ENCODE assay signal across 15 cellular contexts in the genomic region with DNA sequence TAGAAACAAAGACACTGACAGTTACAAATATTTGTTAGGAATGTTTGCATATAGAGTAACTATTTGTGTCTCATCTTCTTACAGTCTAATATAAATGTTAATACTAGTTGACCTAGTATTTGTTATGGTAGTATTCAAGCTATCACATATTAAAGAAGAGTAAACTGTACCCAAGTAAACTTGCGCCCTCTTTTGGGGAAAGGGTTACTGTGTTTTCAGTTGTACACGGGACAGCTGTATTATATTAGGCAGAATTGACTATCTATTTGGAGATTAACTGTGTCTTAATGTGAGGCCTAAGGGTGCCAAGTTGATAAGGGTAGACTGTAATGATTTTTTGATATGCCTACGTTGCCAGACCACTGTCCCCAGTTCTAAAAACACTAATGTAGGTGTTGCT.
A peak's percentile ranks its signal among the peaks of the same experiment; 100 is the strongest.
DNase-seq lines count a peak whose midpoint lies in the region; ATAC-seq and TF ChIP-seq lines count a peak whose summit lies in the region.
"Had no signal": no experiment of that assay in that cellular context is flagged by ENCODE, and none has a peak within 500 bp of the region (broad histone marks: within the 10 kb centered on the region; RNA-seq: fewer than 3 reads in every experiment).

No MANE protein-coding gene starts in this region.

- no peaks in the 10 kb centered on the region for H3K79me2 ChIP-seq in OCI-LY3 (ENCODE audit: low read length)

- H3K36me3 Mint-ChIP-seq in MCF 10A (ENCODE audit: insufficient read depth, unreplicated experiment): no peaks in the 10 kb centered on the region

- no peaks in the 10 kb centered on the region for H3K4me1 Mint-ChIP-seq in MCF 10A (ENCODE audit: insufficient read depth, unreplicated experiment)
- H3K4me1 Mint-ChIP-seq: nephron progenitor cell had no signal

- no peak for ATAC-seq in HG02610 (IDR thresholded peaks at IDR 0.05; ENCODE audit: unreplicated experiment)

- H3K4me1 ChIP-seq in breast epithelium (no peaks in the 10 kb centered on the region), OCI-LY3 (ENCODE audit: low read length) (peaks cover 49% of the 10 kb centered on the region), vagina (peaks cover 13% of the 10 kb centered on the region)
- H3K4me1 ChIP-seq: uterus had no signal

- POLR2A ChIA-PET in MCF 10A (lab: Yijun Ruan, JAX): no interaction called here
- POLR2A ChIA-PET in HEK293T (lab: Yijun Ruan, JAX): no interaction called here

- no peaks in the 10 kb centered on the region for H4K20me1 ChIP-seq in OCI-LY3 (ENCODE audit: insufficient read depth, low read length)

- H3K4me3 ChIP-seq in breast epithelium (no peak overlapping the region), OCI-LY3 (ENCODE audit: low read length) (no peak overlapping the region), fibroblast of mammary gland (ENCODE audit: control insufficient read depth, low read depth, low read length) (no peak overlapping the region), vagina (no peak overlapping the region)
- H3K4me3 ChIP-seq: uterus had no signal

- H3K27ac ChIP-seq in breast epithelium: peak overlapping the region in 1 of 2 donors; percentile 9
- H3K27ac ChIP-seq in OCI-LY3 (ENCODE audit: low read length): no peak overlapping the region
- H3K27ac ChIP-seq in vagina: no peak overlapping the region
- H3K27ac ChIP-seq: uterus had no signal

- H3K9ac ChIP-seq in OCI-LY3 (ENCODE audit: low read length): no peak overlapping the region

- BruUV-seq in MCF 10A (replicated peaks; lab: Mats Ljungman, UMichigan): no TSS peak

- H3K27me3 ChIP-seq in breast epithelium (no peaks in the 10 kb centered on the region), OCI-LY3 (ENCODE audit: low read depth, low read length) (no peaks in the 10 kb centered on the region), vagina (no peaks in the 10 kb centered on the region)
- H3K27me3 ChIP-seq: uterus had no signal

- intact Hi-C loops in MCF 10A (cut with micrococcal nuclease): loop anchor here (1.0 to 5.0 kb wide), 3 partner anchors 47 to 192 kb away; no protein-coding TSS in a partner anchor
- intact Hi-C loops in breast epithelium (cut with DNase I; ENCODE audit: low total_unique reads): no loop called here
- intact Hi-C loops in vagina (cut with DNase I): no loop called here

- H2AFZ ChIP-seq in OCI-LY3 (ENCODE audit: low read depth, low read length): no peak overlapping the region

- H3K4me2 ChIP-seq in OCI-LY3 (ENCODE audit: low read length): 0 out of 2 replicates have a peak overlapping the region, but pooled peaks have one; percentile 50

- H3K27me3 Mint-ChIP-seq in MCF 10A (ENCODE audit: insufficient read depth, unreplicated experiment): no peaks in the 10 kb centered on the region
- H3K27me3 Mint-ChIP-seq: activated CD4-positive, alpha-beta T cell treated with anti-CD3 and anti-CD28 coated beads for 36 hours; effector memory CD8-positive, alpha-beta T cell had no signal

- H3K36me3 ChIP-seq in breast epithelium: no peaks in the 10 kb centered on the region
- no peaks in the 10 kb centered on the region for H3K36me3 ChIP-seq in OCI-LY3 (replicated peaks; ENCODE audit: low read depth, low read length)
- H3K36me3 ChIP-seq in vagina: no peaks in the 10 kb centered on the region
- H3K36me3 ChIP-seq: uterus had no signal

- no peaks in the 10 kb centered on the region for H3K9me3 Mint-ChIP-seq in MCF 10A (ENCODE audit: unreplicated experiment)
- H3K9me3 Mint-ChIP-seq: activated T-cell treated with anti-CD3 and anti-CD28 coated beads, Interleukin-2, amount 50 U/mL, for 72 hours; effector memory CD8-positive, alpha-beta T cell; nephron progenitor cell had no signal

- no peaks in the 10 kb centered on the region for H3K9me3 ChIP-seq in breast epithelium
- H3K9me3 ChIP-seq in OCI-LY3 (ENCODE audit: insufficient read depth, low read length): no peaks in the 10 kb centered on the region
- no peaks in the 10 kb centered on the region for H3K9me3 ChIP-seq in vagina
- H3K9me3 ChIP-seq: uterus had no signal

- H3K4me3 Mint-ChIP-seq in MCF 10A (ENCODE audit: unreplicated experiment): no peak overlapping the region
- H3K4me3 Mint-ChIP-seq: activated CD4-positive, alpha-beta T cell treated with anti-CD3 and anti-CD28 coated beads for 36 hours; activated T-cell treated with anti-CD3 and anti-CD28 coated beads, Interleukin-2, amount 50 U/mL, for 72 hours; effector memory CD8-positive, alpha-beta T cell; nephron progenitor cell had no signal

- TF ChIP-seq CTCF in MCF 10A (IDR thresholded peaks at IDR 0.05; ENCODE audit: unreplicated experiment): no peak
- TF ChIP-seq CTCF in breast epithelium (IDR thresholded peaks at IDR 0.05): no peak
- peak; percentile 56 for TF ChIP-seq CTCF in OCI-LY3 (IDR thresholded peaks at IDR 0.05; ENCODE audit: low read depth, low read length)
- peak; percentile 26 for TF ChIP-seq CTCF in fibroblast of mammary gland (conservative IDR thresholded peaks at IDR 0.05; ENCODE audit: control insufficient read depth, insufficient read depth, low read depth, low read length)
- TF ChIP-seq CTCF in vagina (IDR thresholded peaks at IDR 0.05): no peak

- DNase-seq in MCF 10A (ENCODE audit: unreplicated experiment) (peak; percentile 47), breast epithelium (ENCODE audit: low spot score in 2 of 2) (no peak), fibroblast of mammary gland (ENCODE audit: low read depth) (no peak), COR-L47 (lab: John Stamatoyannopoulos, UW) (no peak), HEK293T (ENCODE audit: extremely low spot score) (no peak), vagina (ENCODE audit: extremely low spot score in 2 of 2) (no peak)
- DNase-seq: left ventricle myocardium superior; stimulated activated CD4-positive, alpha-beta T cell treated with anti-CD3 and anti-CD28 coated beads, Interleukin-12 subunit alpha, Interleukin-12 subunit beta, amount 100 ng/mL, for 4 hours; uterus had no signal

- no peak for TF ChIP-seq POLR2A in breast epithelium (IDR thresholded peaks at IDR 0.05)
- no peak for TF ChIP-seq POLR2A in vagina (IDR thresholded peaks at IDR 0.05)

- CTCF ChIA-PET in MCF 10A (lab: Yijun Ruan, JAX) (interaction anchor here (0.7 to 9.1 kb wide), 20 partner anchors 9 to 246 kb away, joined by 3 to 91 read pairs (median 5); no protein-coding TSS in a partner anchor), HEK293T (lab: Yijun Ruan, JAX) (interaction anchor here (1.0 to 1.4 kb wide), 2 partner anchors 18 to 71 kb away, joined by 3 read pairs; no protein-coding TSS in a partner anchor)

- no peak overlapping the region for H3K27ac Mint-ChIP-seq in MCF 10A (ENCODE audit: low read depth, unreplicated experiment)
- H3K27ac Mint-ChIP-seq: activated CD4-positive, alpha-beta T cell treated with anti-CD3 and anti-CD28 coated beads for 36 hours; activated T-cell treated with anti-CD3 and anti-CD28 coated beads, Interleukin-2, amount 50 U/mL, for 72 hours; effector memory CD8-positive, alpha-beta T cell; nephron progenitor cell had no signal

TF ChIP-seq in HEK293T, 16 proteins besides CTCF, POLR2A, EP300 and RAD21:
- TF ChIP-seq SP1 (IDR thresholded peaks at IDR 0.05) (no peak), ELF4 (IDR thresholded peaks at IDR 0.05) (no peak), FOXM1 (IDR thresholded peaks at IDR 0.05; ENCODE audit: borderline replicate concordance) (no peak), NFRKB (IDR thresholded peaks at IDR 0.05) (no peak), FOXK2 (IDR thresholded peaks at IDR 0.05) (no peak), LEF1 (IDR thresholded peaks at IDR 0.05; ENCODE audit: borderline replicate concordance) (no peak), TARDBP (IDR thresholded peaks at IDR 0.05) (no peak), CTBP1 (IDR thresholded peaks at IDR 0.05; ENCODE audit: borderline replicate concordance) (no peak), SUZ12 (IDR thresholded peaks at IDR 0.05) (no peak), L3MBTL2 (conservative IDR thresholded peaks at IDR 0.05) (no peak), ZNF384 (IDR thresholded peaks at IDR 0.05) (no peak), HDGF (IDR thresholded peaks at IDR 0.05; ENCODE audit: borderline replicate concordance) (no peak), ARNT (IDR thresholded peaks at IDR 0.05) (no peak)
- TF ChIP-seq, protein P1, sequence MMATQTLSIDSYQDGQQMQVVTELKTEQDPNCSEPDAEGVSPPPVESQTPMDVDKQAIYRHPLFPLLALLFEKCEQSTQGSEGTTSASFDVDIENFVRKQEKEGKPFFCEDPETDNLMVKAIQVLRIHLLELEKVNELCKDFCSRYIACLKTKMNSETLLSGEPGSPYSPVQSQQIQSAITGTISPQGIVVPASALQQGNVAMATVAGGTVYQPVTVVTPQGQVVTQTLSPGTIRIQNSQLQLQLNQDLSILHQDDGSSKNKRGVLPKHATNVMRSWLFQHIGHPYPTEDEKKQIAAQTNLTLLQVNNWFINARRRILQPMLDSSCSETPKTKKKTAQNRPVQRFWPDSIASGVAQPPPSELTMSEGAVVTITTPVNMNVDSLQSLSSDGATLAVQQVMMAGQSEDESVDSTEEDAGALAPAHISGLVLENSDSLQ (IDR thresholded peaks at IDR 0.05): no peak

Comparison
In these comparisons a context has a peak if more than half of its experiments do, and no peak if none do; other contexts are left out.
1. CTCF ChIP-seq: peak in OCI-LY3 (single experiment) and fibroblast of mammary gland (single experiment); none in MCF 10A (single experiment), breast epithelium (0 of 3) and vagina (0 of 3).